In the genomic region with DNA sequence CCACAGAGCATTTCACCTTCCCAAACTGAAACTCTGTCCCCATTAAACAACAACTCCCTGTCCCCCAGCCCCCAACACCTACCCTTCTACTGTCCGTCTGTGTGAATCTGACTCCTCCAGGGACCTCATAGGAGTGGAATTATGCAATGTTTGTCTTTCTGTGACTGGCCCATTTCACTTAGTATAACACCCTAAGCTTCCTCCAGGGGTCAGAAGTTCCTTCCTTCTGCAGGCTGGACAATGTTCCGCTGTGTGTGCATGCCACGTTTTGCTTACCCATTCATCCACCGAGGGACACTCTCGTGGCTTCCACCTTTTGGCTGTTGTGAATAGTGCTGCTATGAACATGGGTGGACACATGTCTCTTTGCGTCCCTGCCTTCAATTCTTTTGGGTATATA, we compare ENCODE assay signal across 14 cellular contexts. TPM values are rescaled to one million over a fixed set of nuclear protein-coding genes. Genes with fewer than 3 reads are reported as not detected.
DNase-seq lines count a peak whose midpoint lies in the region; ATAC-seq and TF ChIP-seq lines count a peak whose summit lies in the region.
"Had no signal": no experiment of that assay in that cellular context is flagged by ENCODE, and none has a peak within 500 bp of the region (broad histone marks: within the 10 kb centered on the region; RNA-seq: fewer than 3 reads in every experiment).

No MANE protein-coding gene starts in this region.

- ATAC-seq in Panc1 (peak; percentile 75), HG02798 (IDR thresholded peaks at IDR 0.05; ENCODE audit: poor library complexity, unreplicated experiment) (no peak), GM18907 (IDR thresholded peaks at IDR 0.05; ENCODE audit: unreplicated experiment) (no peak)

- H3K4me3 ChIP-seq in Panc1 (ENCODE audit: low read depth in 2 of 2, low read length in 2 of 2) (no peak overlapping the region), fibroblast of the aortic adventitia (ENCODE audit: low read depth, low read length) (no peak overlapping the region), retinal pigment epithelial cell (ENCODE audit: low read length) (no peak overlapping the region), testis (no peak overlapping the region)
- H3K4me3 ChIP-seq: GM12878, tibial nerve had no signal

- TF ChIP-seq POLR2A in testis (IDR thresholded peaks at IDR 0.05) = no peak

- H3K27ac ChIP-seq in Panc1 (ENCODE audit: low read length) = no peak overlapping the region
- no peak overlapping the region for H3K27ac ChIP-seq in testis
- H3K27ac ChIP-seq: tibial nerve had no signal

- in situ Hi-C loops in Panc1 (cut with HindIII; ENCODE audit: low pct_unique_long_range_greater_than_20kb, low sequenced_read_pairs) = no loop called here

- H3K27me3 ChIP-seq in Panc1 (ENCODE audit: control insufficient read depth, insufficient read depth, low read length) = no peaks in the 10 kb centered on the region
- H3K27me3 ChIP-seq in testis = no peaks in the 10 kb centered on the region
- H3K27me3 ChIP-seq: tibial nerve had no signal

- BruUV-seq in Panc1 (replicated peaks; lab: Mats Ljungman, UMichigan) = no TSS peak

- POLR2A ChIA-PET in Panc1 (lab: Charles Lee) = no interaction called here

- WGBS in testis, 2 donors = 50 to 72% methylated on average over 6 of the region's 6 CpGs

- CTCF ChIA-PET in Panc1 (lab: Charles Lee) = no interaction called here

- DNase-seq in SIG-M5 treated with dmso at 0.1 percent for 504 hours (lab: John Stamatoyannopoulos, UW; ENCODE audit: unreplicated experiment) (peak; percentile 42), SIG-M5 (lab: John Stamatoyannopoulos, UW) (no peak), Panc1 (ENCODE audit: low read depth, low spot score) (no peak), fibroblast of the aortic adventitia (ENCODE audit: low read depth) (peak; percentile 52), retinal pigment epithelial cell (ENCODE audit: low read depth) (no peak), testis (no peak)
- DNase-seq: activated naive CD4-positive, alpha-beta T cell treated with anti-CD3 and anti-CD28 coated beads, Interleukin-2, amount 50 U/mL, for 16 hours; KG1; small intestine; T-helper 2 cell had no signal

- TF ChIP-seq CTCF in Panc1 (IDR thresholded peaks at IDR 0.05) (no peak), fibroblast of the aortic adventitia (IDR thresholded peaks at IDR 0.05; ENCODE audit: insufficient read depth, low read length) (peak; percentile 36), retinal pigment epithelial cell (conservative IDR thresholded peaks at IDR 0.05; ENCODE audit: low read depth, low read length) (peak; percentile 23), testis (IDR thresholded peaks at IDR 0.05) (no peak)

- H3K4me1 ChIP-seq in Panc1 (ENCODE audit: control insufficient read depth, insufficient read depth, low read length) (no peaks in the 10 kb centered on the region), testis (no peaks in the 10 kb centered on the region)
- H3K4me1 ChIP-seq: tibial nerve had no signal

- H3K9me3 ChIP-seq in Panc1 (ENCODE audit: control insufficient read depth, insufficient read depth, low read depth, low read length) = no peaks in the 10 kb centered on the region
- no peaks in the 10 kb centered on the region for H3K9me3 ChIP-seq in testis
- H3K9me3 ChIP-seq: tibial nerve had no signal

- intact Hi-C loops in Panc1 (cut with micrococcal nuclease; ENCODE audit: unreplicated experiment) = no loop called here
- intact Hi-C loops in testis (cut with DNase I; ENCODE audit: low total_unique reads) = no loop called here

- H3K36me3 ChIP-seq in Panc1 (ENCODE audit: control insufficient read depth, insufficient read depth, low read length) (no peaks in the 10 kb centered on the region), testis (ENCODE audit: low read depth, missing control alignments) (no peaks in the 10 kb centered on the region)

RNA-seq across cellular contexts. Expression of a gene that starts 37.6 kb away (rescaled TPM):
- 7.0 TPM for total RNA-seq in Panc1 (2021; ENCODE audit: unreplicated experiment)
- polyA plus RNA-seq in Panc1 (2012; ENCODE audit: insufficient read length) = 14.2 TPM
- total RNA-seq in fibroblast of the aortic adventitia (ENCODE audit: low replicate concordance) = 11.8 and 33.8 TPM in 2 replicates
- 10 to 100 TPM; 22.5 to 24.0 TPM for total RNA-seq in testis
- polyA plus RNA-seq in testis (ENCODE audit: insufficient read depth, low read depth, low replicate concordance) = 54.2 TPM

Comparison
In these comparisons a context has a peak if more than half of its experiments do, and no peak if none do; other contexts are left out.
1. DNase-seq: peak in SIG-M5 treated with dmso at 0.1 percent for 504 hours (single experiment) and fibroblast of the aortic adventitia (single experiment); none in SIG-M5 (single experiment), Panc1 (single experiment), retinal pigment epithelial cell (single experiment) and testis (single experiment).
2. CTCF ChIP-seq: peak in fibroblast of the aortic adventitia (single experiment) and retinal pigment epithelial cell (single experiment); none in Panc1 (single experiment) and testis (0 of 3).